ENCODE assay signal across 1 cellular context in the genomic region with DNA sequence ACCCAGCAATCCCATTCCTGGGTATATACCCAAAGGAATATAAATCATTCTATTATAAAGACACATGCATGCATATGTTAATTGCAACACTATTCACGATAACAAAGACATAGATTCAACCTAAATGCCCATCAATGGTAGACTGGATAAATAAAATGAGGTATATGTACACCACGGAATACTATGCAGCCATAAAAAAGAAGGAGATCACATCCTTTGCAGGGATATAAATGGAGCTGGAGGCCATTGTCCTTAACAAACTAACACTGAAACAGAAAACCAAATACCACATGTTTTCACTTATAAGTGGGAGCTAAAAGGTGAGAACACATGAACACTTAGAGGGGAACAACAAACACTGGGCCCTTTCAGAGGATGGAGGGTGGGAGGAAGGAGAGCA. TPM values are rescaled to one million over a fixed set of nuclear protein-coding genes. Genes with fewer than 3 reads are reported as not detected.
"Had no signal": no experiment of that assay in that cellular context is flagged by ENCODE, and none has a peak within 500 bp of the region (broad histone marks: within the 10 kb centered on the region; RNA-seq: fewer than 3 reads in every experiment).

No MANE protein-coding gene starts in this region.

RNA-seq across cellular contexts. Expression of a gene that starts 46.7 kb away (rescaled TPM):
- total RNA-seq: T-cell had no signal
